In the genomic region with DNA sequence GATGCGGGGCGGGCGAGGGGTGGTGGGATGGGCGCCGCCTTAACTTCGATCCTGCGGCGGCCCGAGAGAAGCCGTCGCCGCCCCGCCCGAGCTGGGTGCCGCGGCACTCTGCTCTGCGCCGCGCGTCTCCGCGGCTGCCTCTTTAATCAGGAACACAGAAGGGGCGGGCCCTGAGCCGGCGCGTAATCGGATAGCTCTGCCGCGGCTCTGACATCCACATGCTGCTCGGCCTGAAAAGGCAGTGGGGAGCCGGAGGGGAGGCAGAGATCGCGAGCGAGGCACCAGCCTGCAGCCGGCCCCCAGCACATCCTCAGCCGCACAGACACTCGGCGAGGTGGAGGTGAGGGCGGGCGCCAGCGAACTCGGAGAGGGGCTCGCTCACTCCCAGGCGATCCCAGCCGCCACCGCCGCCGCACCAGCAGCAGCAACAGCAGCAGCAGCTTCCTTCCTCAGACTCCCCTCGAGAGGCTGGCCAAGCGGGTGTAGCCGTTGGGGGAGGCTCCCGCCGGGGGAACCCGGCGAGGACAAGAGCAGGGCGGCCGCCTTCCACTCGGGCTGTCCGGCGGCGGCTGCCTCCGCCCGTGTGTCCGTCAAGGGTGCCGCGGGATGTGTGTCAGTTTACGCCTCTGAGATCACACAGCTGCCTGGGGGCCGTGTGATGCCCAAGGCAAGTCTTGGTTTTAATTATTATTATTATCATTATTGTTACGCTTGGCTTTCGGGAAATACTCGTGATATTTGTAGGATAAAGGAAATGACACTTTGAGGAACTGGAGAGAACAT, we compare ENCODE assay signal across 8 cellular contexts. TPM values are rescaled to one million over a fixed set of nuclear protein-coding genes. Genes with fewer than 3 reads are reported as not detected.
DNase-seq lines count a peak whose midpoint lies in the region; ATAC-seq and TF ChIP-seq lines count a peak whose summit lies in the region.

A gene with protein sequence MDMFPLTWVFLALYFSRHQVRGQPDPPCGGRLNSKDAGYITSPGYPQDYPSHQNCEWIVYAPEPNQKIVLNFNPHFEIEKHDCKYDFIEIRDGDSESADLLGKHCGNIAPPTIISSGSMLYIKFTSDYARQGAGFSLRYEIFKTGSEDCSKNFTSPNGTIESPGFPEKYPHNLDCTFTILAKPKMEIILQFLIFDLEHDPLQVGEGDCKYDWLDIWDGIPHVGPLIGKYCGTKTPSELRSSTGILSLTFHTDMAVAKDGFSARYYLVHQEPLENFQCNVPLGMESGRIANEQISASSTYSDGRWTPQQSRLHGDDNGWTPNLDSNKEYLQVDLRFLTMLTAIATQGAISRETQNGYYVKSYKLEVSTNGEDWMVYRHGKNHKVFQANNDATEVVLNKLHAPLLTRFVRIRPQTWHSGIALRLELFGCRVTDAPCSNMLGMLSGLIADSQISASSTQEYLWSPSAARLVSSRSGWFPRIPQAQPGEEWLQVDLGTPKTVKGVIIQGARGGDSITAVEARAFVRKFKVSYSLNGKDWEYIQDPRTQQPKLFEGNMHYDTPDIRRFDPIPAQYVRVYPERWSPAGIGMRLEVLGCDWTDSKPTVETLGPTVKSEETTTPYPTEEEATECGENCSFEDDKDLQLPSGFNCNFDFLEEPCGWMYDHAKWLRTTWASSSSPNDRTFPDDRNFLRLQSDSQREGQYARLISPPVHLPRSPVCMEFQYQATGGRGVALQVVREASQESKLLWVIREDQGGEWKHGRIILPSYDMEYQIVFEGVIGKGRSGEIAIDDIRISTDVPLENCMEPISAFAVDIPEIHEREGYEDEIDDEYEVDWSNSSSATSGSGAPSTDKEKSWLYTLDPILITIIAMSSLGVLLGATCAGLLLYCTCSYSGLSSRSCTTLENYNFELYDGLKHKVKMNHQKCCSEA (plus strand): TSS at position 263 of the 783 bp plus-strand sequence. CDS start 790 bp downstream, outside the sequence.

- peak within 1 kb of the TSS; percentile 84 for H3K4me3 Mint-ChIP-seq in WTC11

- H3K4me1 Mint-ChIP-seq in WTC11 = peaks cover 67% of the 10 kb centered on the region

- under 1% methylated on average over 53 of the region's 71 CpGs for WGBS in smooth muscle cell (ENCODE audit: low lambda C conversion rate)

- peaks cover 48% of the 10 kb centered on the region for H3K79me2 ChIP-seq in smooth muscle cell (ENCODE audit: low read depth)

- peak within 1 kb of the TSS; percentile 100 for H3K4me2 ChIP-seq in smooth muscle cell

- intact Hi-C loops in colonic mucosa (cut with DNase I) = no loop called here

- peak; percentile 72 for DNase-seq in 8988T
- DNase-seq in NCI-H2227 treated with DMSO at 0.1 percent for 48 hours (lab: John Stamatoyannopoulos, UW) = peak; percentile 91
- DNase-seq in WTC11 (ENCODE audit: low spot score) = peak; percentile 88
- peak; percentile 79 for DNase-seq in colonic mucosa
- no peak for DNase-seq in kidney epithelial cell (ENCODE audit: low read depth)
- DNase-seq in smooth muscle cell (lab: John Stamatoyannopoulos, UW; ENCODE audit: unreplicated experiment) = peak; percentile 63

- H3K36me3 Mint-ChIP-seq in WTC11 = no peaks in the 10 kb centered on the region

- no peaks in the 10 kb centered on the region for H3K4me1 ChIP-seq in colonic mucosa
- H3K4me1 ChIP-seq in smooth muscle cell (ENCODE audit: low read depth) = peaks cover 27% of the 10 kb centered on the region

- H3K27me3 Mint-ChIP-seq in WTC11 (ENCODE audit: low read depth) = peaks cover 59% of the 10 kb centered on the region

- no peaks in the 10 kb centered on the region for H3K36me3 ChIP-seq in colonic mucosa
- H3K36me3 ChIP-seq in kidney epithelial cell (ENCODE audit: control insufficient read depth, insufficient read depth, low read length) = no peaks in the 10 kb centered on the region
- no peaks in the 10 kb centered on the region for H3K36me3 ChIP-seq in smooth muscle cell (ENCODE audit: low read depth)

- peak within 1 kb of the TSS; percentile 49 to 58 for H3K9ac ChIP-seq in colonic mucosa (ENCODE audit: low read depth in 2 of 2, low read length in 2 of 2)
- peak within 1 kb of the TSS; percentile 64 for H3K9ac ChIP-seq in smooth muscle cell (ENCODE audit: low read depth)

- peaks cover 14% of the 10 kb centered on the region for H3F3A ChIP-seq in smooth muscle cell (ENCODE audit: low read depth)

- H3K27me3 ChIP-seq in colonic mucosa (peaks cover 25% of the 10 kb centered on the region), kidney epithelial cell (ENCODE audit: control insufficient read depth, insufficient read depth, low read length) (no peaks in the 10 kb centered on the region), smooth muscle cell (ENCODE audit: low read depth) (no peaks in the 10 kb centered on the region)

- H3K9me3 ChIP-seq in colonic mucosa (no peaks in the 10 kb centered on the region), smooth muscle cell (replicated peaks; ENCODE audit: low read depth) (no peaks in the 10 kb centered on the region)

- ATAC-seq in GM18858 (IDR thresholded peaks at IDR 0.05; ENCODE audit: unreplicated experiment) (peak; percentile 63), HG03064 (IDR thresholded peaks at IDR 0.05; ENCODE audit: low read depth, unreplicated experiment) (peak; percentile 70), WTC11 (peak; percentile 63)

- H2AFZ ChIP-seq in smooth muscle cell (ENCODE audit: low read depth) = peak within 1 kb of the TSS; percentile 6

- CTCF ChIA-PET in WTC11 (lab: Charles Lee) = interaction anchor here (0.5 to 5.1 kb wide), 13 partner anchors 11 to 1570 kb away, joined by 3 to 41 read pairs (median 3); no protein-coding TSS in a partner anchor

- H3K4me3 ChIP-seq in colonic mucosa (peak within 1 kb of the TSS; percentile 51), kidney epithelial cell (ENCODE audit: low read depth, low read length) (peak within 1 kb of the TSS; percentile 72), smooth muscle cell (peak within 1 kb of the TSS; percentile 74)

- no peaks in the 10 kb centered on the region for H3K9me3 Mint-ChIP-seq in WTC11

- peak within 1 kb of the TSS; percentile 89 for H3K27ac Mint-ChIP-seq in WTC11

- peaks cover 11% of the 10 kb centered on the region for H4K20me1 ChIP-seq in smooth muscle cell (ENCODE audit: low read depth)

- TF ChIP-seq CTCF in WTC11 (IDR thresholded peaks at IDR 0.05) = no peak
- no peak for TF ChIP-seq CTCF in colonic mucosa (IDR thresholded peaks at IDR 0.05)
- no peak for TF ChIP-seq CTCF in kidney epithelial cell (IDR thresholded peaks at IDR 0.05; ENCODE audit: insufficient read depth, low read length, poor library complexity, severe bottlenecking)
- TF ChIP-seq CTCF in smooth muscle cell (IDR thresholded peaks at IDR 0.05; ENCODE audit: borderline replicate concordance, insufficient read depth, poor library complexity, severe bottlenecking) = no peak

- H3K27ac ChIP-seq in colonic mucosa = peak within 1 kb of the TSS; percentile 82
- peak within 1 kb of the TSS; percentile 44 for H3K27ac ChIP-seq in smooth muscle cell (ENCODE audit: low read depth)

- POLR2A ChIA-PET in WTC11 (lab: Charles Lee) = interaction anchor here (1.0 to 1.7 kb wide), 4 partner anchors 9 to 243 kb away, joined by 3 to 11 read pairs (median 4); no protein-coding TSS in a partner anchor

TF ChIP-seq in WTC11, 78 proteins besides CTCF, POLR2A, EP300 and RAD21 (continues in another document):
- TF ChIP-seq, protein P1, sequence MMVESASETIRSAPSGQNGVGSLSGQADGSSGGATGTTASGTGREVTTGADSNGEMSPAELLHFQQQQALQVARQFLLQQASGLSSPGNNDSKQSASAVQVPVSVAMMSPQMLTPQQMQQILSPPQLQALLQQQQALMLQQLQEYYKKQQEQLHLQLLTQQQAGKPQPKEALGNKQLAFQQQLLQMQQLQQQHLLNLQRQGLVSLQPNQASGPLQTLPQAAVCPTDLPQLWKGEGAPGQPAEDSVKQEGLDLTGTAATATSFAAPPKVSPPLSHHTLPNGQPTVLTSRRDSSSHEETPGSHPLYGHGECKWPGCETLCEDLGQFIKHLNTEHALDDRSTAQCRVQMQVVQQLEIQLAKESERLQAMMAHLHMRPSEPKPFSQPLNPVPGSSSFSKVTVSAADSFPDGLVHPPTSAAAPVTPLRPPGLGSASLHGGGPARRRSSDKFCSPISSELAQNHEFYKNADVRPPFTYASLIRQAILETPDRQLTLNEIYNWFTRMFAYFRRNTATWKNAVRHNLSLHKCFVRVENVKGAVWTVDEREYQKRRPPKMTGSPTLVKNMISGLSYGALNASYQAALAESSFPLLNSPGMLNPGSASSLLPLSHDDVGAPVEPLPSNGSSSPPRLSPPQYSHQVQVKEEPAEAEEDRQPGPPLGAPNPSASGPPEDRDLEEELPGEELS (CRISPR knock-in tag; IDR thresholded peaks at IDR 0.05) = peak; percentile 83
- TF ChIP-seq ZBTB21 (CRISPR knock-in tag; IDR thresholded peaks at IDR 0.05; ENCODE audit: borderline replicate concordance) (peak; percentile 54), SP1 (CRISPR knock-in tag; conservative IDR thresholded peaks at IDR 0.05) (peak; percentile 82), CREM (CRISPR knock-in tag; IDR thresholded peaks at IDR 0.05) (peak; percentile 71; the same call in 1 of the 2 replicates), NR1H2 (CRISPR knock-in tag; IDR thresholded peaks at IDR 0.05) (no peak), MYBL2 (CRISPR knock-in tag; IDR thresholded peaks at IDR 0.05) (peak; percentile 63), ZNF416 (CRISPR knock-in tag; IDR thresholded peaks at IDR 0.05) (no peak), TEAD4 (CRISPR knock-in tag; IDR thresholded peaks at IDR 0.05) (0 out of 2 replicates have a peak, but pooled peaks have one; percentile 23), GTF2I (CRISPR knock-in tag; conservative IDR thresholded peaks at IDR 0.05) (no peak), CBFB (CRISPR knock-in tag; IDR thresholded peaks at IDR 0.05; ENCODE audit: low read depth) (no peak), HMGA2 (CRISPR knock-in tag; IDR thresholded peaks at IDR 0.05) (no peak)
- TF ChIP-seq, protein P2, sequence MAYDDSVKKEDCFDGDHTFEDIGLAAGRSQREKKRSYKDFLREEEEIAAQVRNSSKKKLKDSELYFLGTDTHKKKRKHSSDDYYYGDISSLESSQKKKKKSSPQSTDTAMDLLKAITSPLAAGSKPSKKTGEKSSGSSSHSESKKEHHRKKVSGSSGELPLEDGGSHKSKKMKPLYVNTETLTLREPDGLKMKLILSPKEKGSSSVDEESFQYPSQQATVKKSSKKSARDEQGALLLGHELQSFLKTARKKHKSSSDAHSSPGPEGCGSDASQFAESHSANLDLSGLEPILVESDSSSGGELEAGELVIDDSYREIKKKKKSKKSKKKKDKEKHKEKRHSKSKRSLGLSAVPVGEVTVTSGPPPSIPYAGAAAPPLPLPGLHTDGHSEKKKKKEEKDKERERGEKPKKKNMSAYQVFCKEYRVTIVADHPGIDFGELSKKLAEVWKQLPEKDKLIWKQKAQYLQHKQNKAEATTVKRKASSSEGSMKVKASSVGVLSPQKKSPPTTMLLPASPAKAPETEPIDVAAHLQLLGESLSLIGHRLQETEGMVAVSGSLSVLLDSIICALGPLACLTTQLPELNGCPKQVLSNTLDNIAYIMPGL (CRISPR knock-in tag; IDR thresholded peaks at IDR 0.05) = peak; percentile 67; the same call in 1 of the 2 replicates

RNA-seq across cellular contexts. Expression of the gene that starts here (rescaled TPM):
- total RNA-seq in WTC11 (2021) (19.5 to 41.0 TPM (median 19.9 TPM) in 3 replicates), colonic mucosa (10 to 100 TPM in 1 of 2 donors, 1 to 10 TPM in 1; 5.4 to 25.2 TPM), kidney epithelial cell (78.6 and 90.2 TPM in 2 replicates), smooth muscle cell (70.4 and 96.1 TPM in 2 replicates)
- polyA plus RNA-seq in smooth muscle cell = 53.2 and 58.4 TPM in 2 replicates
